1 cellular context compared by ENCODE assay signal in the genomic region with DNA sequence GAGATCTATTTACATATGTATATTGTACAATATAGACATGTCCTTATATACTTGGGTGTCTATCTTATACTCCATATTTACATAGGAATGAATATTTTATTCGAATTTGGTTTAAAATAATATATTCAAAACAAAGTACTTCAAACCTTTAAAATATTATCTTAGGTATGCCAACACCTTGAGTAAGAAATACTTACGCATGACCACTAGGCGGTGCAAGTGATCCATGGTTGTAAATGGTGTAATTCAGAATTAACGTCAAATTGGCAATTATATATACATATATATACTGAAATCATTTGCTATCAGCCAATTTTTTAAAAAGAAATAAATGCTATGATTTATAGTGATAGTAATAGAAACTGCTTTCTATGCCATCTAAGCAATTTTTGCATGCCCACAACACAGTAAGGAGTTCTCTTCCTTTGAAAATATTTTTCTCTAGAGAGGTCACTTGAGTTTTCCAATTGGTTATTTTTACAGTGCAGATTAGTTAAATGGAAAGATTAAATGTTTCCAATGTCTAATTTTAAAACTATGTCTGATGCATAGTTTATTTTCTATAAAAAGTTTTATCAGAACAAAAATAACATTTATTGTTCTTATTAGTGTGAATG.
TF ChIP-seq lines count a peak whose summit lies in the region.

No MANE protein-coding gene starts in this region.

TF ChIP-seq in GM23338, 12 proteins besides CTCF, POLR2A, EP300 and RAD21 (continued from another document):
- TF ChIP-seq, protein P1, sequence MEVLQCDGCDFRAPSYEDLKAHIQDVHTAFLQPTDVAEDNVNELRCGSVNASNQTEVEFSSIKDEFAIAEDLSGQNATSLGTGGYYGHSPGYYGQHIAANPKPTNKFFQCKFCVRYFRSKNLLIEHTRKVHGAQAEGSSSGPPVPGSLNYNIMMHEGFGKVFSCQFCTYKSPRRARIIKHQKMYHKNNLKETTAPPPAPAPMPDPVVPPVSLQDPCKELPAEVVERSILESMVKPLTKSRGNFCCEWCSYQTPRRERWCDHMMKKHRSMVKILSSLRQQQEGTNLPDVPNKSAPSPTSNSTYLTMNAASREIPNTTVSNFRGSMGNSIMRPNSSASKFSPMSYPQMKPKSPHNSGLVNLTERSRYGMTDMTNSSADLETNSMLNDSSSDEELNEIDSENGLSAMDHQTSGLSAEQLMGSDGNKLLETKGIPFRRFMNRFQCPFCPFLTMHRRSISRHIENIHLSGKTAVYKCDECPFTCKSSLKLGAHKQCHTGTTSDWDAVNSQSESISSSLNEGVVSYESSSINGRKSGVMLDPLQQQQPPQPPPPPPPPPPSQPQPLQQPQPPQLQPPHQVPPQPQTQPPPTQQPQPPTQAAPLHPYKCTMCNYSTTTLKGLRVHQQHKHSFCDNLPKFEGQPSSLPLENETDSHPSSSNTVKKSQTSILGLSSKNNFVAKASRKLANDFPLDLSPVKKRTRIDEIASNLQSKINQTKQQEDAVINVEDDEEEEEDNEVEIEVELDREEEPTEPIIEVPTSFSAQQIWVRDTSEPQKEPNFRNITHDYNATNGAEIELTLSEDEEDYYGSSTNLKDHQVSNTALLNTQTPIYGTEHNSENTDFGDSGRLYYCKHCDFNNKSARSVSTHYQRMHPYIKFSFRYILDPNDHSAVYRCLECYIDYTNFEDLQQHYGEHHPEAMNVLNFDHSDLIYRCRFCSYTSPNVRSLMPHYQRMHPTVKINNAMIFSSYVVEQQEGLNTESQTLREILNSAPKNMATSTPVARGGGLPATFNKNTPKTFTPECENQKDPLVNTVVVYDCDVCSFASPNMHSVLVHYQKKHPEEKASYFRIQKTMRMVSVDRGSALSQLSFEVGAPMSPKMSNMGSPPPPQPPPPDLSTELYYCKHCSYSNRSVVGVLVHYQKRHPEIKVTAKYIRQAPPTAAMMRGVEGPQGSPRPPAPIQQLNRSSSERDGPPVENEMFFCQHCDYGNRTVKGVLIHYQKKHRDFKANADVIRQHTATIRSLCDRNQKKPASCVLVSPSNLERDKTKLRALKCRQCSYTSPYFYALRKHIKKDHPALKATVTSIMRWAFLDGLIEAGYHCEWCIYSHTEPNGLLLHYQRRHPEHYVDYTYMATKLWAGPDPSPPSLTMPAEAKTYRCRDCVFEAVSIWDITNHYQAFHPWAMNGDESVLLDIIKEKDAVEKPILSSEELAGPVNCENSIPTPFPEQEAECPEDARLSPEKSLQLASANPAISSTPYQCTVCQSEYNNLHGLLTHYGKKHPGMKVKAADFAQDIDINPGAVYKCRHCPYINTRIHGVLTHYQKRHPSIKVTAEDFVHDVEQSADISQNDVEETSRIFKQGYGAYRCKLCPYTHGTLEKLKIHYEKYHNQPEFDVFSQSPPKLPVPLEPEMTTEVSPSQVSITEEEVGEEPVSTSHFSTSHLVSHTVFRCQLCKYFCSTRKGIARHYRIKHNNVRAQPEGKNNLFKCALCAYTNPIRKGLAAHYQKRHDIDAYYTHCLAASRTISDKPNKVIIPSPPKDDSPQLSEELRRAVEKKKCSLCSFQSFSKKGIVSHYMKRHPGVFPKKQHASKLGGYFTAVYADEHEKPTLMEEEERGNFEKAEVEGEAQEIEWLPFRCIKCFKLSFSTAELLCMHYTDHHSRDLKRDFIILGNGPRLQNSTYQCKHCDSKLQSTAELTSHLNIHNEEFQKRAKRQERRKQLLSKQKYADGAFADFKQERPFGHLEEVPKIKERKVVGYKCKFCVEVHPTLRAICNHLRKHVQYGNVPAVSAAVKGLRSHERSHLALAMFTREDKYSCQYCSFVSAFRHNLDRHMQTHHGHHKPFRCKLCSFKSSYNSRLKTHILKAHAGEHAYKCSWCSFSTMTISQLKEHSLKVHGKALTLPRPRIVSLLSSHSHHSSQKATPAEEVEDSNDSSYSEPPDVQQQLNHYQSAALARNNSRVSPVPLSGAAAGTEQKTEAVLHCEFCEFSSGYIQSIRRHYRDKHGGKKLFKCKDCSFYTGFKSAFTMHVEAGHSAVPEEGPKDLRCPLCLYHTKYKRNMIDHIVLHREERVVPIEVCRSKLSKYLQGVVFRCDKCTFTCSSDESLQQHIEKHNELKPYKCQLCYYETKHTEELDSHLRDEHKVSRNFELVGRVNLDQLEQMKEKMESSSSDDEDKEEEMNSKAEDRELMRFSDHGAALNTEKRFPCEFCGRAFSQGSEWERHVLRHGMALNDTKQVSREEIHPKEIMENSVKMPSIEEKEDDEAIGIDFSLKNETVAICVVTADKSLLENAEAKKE (CRISPR knock-in tag; IDR thresholded peaks at IDR 0.05) = no peak
- no peak for TF ChIP-seq JUNB (IDR thresholded peaks at IDR 0.05; ENCODE audit: unreplicated experiment)
